Comparison of ENCODE assay signal across 23 cellular contexts in the genomic region with DNA sequence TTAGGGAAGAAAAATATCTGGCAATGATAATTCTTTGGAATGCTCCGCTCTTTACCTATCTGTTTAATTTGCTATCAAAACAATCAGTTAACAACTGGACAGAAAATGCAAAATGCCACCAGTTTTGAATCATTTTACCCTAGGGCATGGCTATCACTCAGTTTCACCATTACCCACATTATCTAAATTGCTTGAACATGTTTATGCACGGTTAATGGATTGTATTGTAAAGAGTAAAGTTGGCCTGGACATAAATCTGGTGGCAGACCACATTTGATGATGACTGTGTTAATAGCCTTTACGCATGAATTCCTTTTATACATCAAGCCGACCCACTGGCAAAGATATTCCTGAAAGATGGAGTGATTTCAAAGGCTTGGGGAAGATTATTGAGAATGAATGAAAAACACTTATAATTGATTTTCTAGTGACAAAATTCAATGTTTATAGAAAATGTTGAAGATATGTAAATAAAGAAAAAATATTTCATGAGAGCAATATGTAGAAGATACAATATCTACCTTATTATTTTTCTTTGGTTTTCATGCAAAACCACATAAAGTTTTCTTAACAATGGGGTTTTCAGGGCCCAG.
A peak's percentile ranks its signal among the peaks of the same experiment; 100 is the strongest.
DNase-seq lines count a peak whose midpoint lies in the region; ATAC-seq and TF ChIP-seq lines count a peak whose summit lies in the region.
"Had no signal": no experiment of that assay in that cellular context is flagged by ENCODE, and none has a peak within 500 bp of the region (broad histone marks: within the 10 kb centered on the region; RNA-seq: fewer than 3 reads in every experiment).

No MANE protein-coding gene starts in this region.

- DNase-seq in BE2C: peak; percentile 13
- DNase-seq in NCI-H1105 (lab: John Stamatoyannopoulos, UW): peak; percentile 39
- peak; percentile 66 for DNase-seq in NCI-H2081 treated with DMSO at 0.1 percent for 48 hours (lab: John Stamatoyannopoulos, UW)
- peak; percentile 19 for DNase-seq in astrocyte of the hippocampus (ENCODE audit: low read depth, low spot score)
- no peak for DNase-seq in endodermal cell
- no peak for DNase-seq in kidney glomerular epithelial cell (lab: John Stamatoyannopoulos, UW)
- DNase-seq in HUDEP-2 (lab: John Stamatoyannopoulos, UW; ENCODE audit: unreplicated experiment in 76 of 76): no peak
- DNase-seq in activated naive CD8-positive, alpha-beta T cell treated with anti-CD3 and anti-CD28 coated beads, Interleukin-2, amount 50 U/mL, for 24 hours: no peak
- DNase-seq: Calu3; CD4-positive, alpha-beta memory T cell; EL; HFFc6; KBM-7; MV-4-11; NCI-H1694; NCI-H2171 treated with DMSO at 0.1 percent for 48 hours; NCI-H446 treated with DMSO at 0.1 percent for 48 hours; NCI-H774; RPMI8226; SHP77 treated with DMSO at 0.1 percent for 48 hours had no signal

- WGBS in endodermal cell (ENCODE audit: insufficient coverage in 1 of 2, insufficient read length in 1 of 2), 2 experiments: 96 to 98% methylated on average over 3 to 4 of the region's 4 CpGs

- H3K27ac ChIP-seq in endodermal cell (ENCODE audit: low read depth, low read length): no peak overlapping the region
- H3K27ac ChIP-seq: BLaER1 had no signal

- H3K4me1 ChIP-seq in BE2C (peaks cover 4% of the 10 kb centered on the region; the same call in 1 of the 2 replicates), endodermal cell (ENCODE audit: control insufficient read depth, insufficient read depth, low read length) (no peaks in the 10 kb centered on the region)
- H3K4me1 ChIP-seq: BLaER1 had no signal

- TF ChIP-seq CTCF in BE2C (IDR thresholded peaks at IDR 0.05; ENCODE audit: low read depth, low read length) (no peak), endodermal cell (conservative IDR thresholded peaks at IDR 0.05) (no peak)

- no peaks in the 10 kb centered on the region for H3K36me3 ChIP-seq in BE2C
- H3K36me3 ChIP-seq in endodermal cell (ENCODE audit: control insufficient read depth, insufficient read depth, low read length): no peaks in the 10 kb centered on the region
- H3K36me3 ChIP-seq: BLaER1 had no signal

- no peaks in the 10 kb centered on the region for H3K9me3 Mint-ChIP-seq in endodermal cell
- H3K9me3 Mint-ChIP-seq in activated naive CD8-positive, alpha-beta T cell treated with anti-CD3 and anti-CD28 coated beads, Interleukin-2, amount 50 U/mL, for 24 hours: peaks cover 4% of the 10 kb centered on the region
- H3K9me3 Mint-ChIP-seq: GM23338 had no signal

- ATAC-seq in activated naive CD8-positive, alpha-beta T cell treated with anti-CD3 and anti-CD28 coated beads, Interleukin-2, amount 50 U/mL, for 24 hours: no peak
- ATAC-seq: GM23338, HepG2 had no signal

- no peaks in the 10 kb centered on the region for H3K4me1 Mint-ChIP-seq in endodermal cell
- H3K4me1 Mint-ChIP-seq in activated naive CD8-positive, alpha-beta T cell treated with anti-CD3 and anti-CD28 coated beads, Interleukin-2, amount 50 U/mL, for 24 hours: no peaks in the 10 kb centered on the region
- H3K4me1 Mint-ChIP-seq: CD4-positive, alpha-beta memory T cell had no signal

- H3K9ac ChIP-seq in endodermal cell (ENCODE audit: extremely low read depth, low read length, poor library complexity, severe bottlenecking): no peak overlapping the region
- H3K9ac ChIP-seq: BLaER1 had no signal

- no peaks in the 10 kb centered on the region for H3K36me3 Mint-ChIP-seq in endodermal cell (ENCODE audit: low read depth)
- H3K36me3 Mint-ChIP-seq in activated naive CD8-positive, alpha-beta T cell treated with anti-CD3 and anti-CD28 coated beads, Interleukin-2, amount 50 U/mL, for 24 hours (ENCODE audit: low read depth): no peaks in the 10 kb centered on the region
- H3K36me3 Mint-ChIP-seq: CD4-positive, alpha-beta memory T cell had no signal

- no peak overlapping the region for H3K4me3 Mint-ChIP-seq in endodermal cell
- H3K4me3 Mint-ChIP-seq in activated naive CD8-positive, alpha-beta T cell treated with anti-CD3 and anti-CD28 coated beads, Interleukin-2, amount 50 U/mL, for 24 hours: no peak overlapping the region
- H3K4me3 Mint-ChIP-seq: CD4-positive, alpha-beta memory T cell; GM23338; HFFc6 had no signal

- no peaks in the 10 kb centered on the region for H3K27me3 Mint-ChIP-seq in endodermal cell (ENCODE audit: insufficient read depth)
- no peaks in the 10 kb centered on the region for H3K27me3 Mint-ChIP-seq in activated naive CD8-positive, alpha-beta T cell treated with anti-CD3 and anti-CD28 coated beads, Interleukin-2, amount 50 U/mL, for 24 hours
- H3K27me3 Mint-ChIP-seq: CD4-positive, alpha-beta memory T cell had no signal

- H3K27me3 ChIP-seq in BE2C (no peaks in the 10 kb centered on the region), endodermal cell (ENCODE audit: control insufficient read depth, insufficient read depth, low read length, poor library complexity, severe bottlenecking) (no peaks in the 10 kb centered on the region)
- H3K27me3 ChIP-seq: BLaER1 had no signal

- H3K4me3 ChIP-seq in BE2C (ENCODE audit: low read depth, low read length): no peak overlapping the region
- H3K4me3 ChIP-seq in endodermal cell (ENCODE audit: low read length): no peak overlapping the region
- H3K4me3 ChIP-seq: BLaER1, GM23338 had no signal

- no peak overlapping the region for H3K27ac Mint-ChIP-seq in endodermal cell
- H3K27ac Mint-ChIP-seq in activated naive CD8-positive, alpha-beta T cell treated with anti-CD3 and anti-CD28 coated beads, Interleukin-2, amount 50 U/mL, for 24 hours: no peak overlapping the region
- H3K27ac Mint-ChIP-seq: CD4-positive, alpha-beta memory T cell; GM23338; HFFc6 had no signal

- H3K9me3 ChIP-seq in BE2C (no peaks in the 10 kb centered on the region), endodermal cell (ENCODE audit: control insufficient read depth, low read length) (no peaks in the 10 kb centered on the region)
- H3K9me3 ChIP-seq: BLaER1 had no signal

Comparison
In these comparisons a context has a peak if more than half of its experiments do, and no peak if none do; other contexts are left out.
1. DNase-seq: peak in BE2C (single experiment), NCI-H1105 (single experiment), NCI-H2081 treated with DMSO at 0.1 percent for 48 hours (single experiment) and astrocyte of the hippocampus (single experiment); none in endodermal cell (single experiment), kidney glomerular epithelial cell (single experiment), HUDEP-2 (0 of 76) and activated naive CD8-positive, alpha-beta T cell treated with anti-CD3 and anti-CD28 coated beads, Interleukin-2, amount 50 U/mL, for 24 hours (single experiment).